22 cellular contexts compared by ENCODE assay signal in genomic region chr10:131567279-131568162, GRCh38.
"Had no signal": no experiment of that assay in that cellular context is flagged by ENCODE, and none has a peak within 500 bp of the region (broad histone marks: within the 10 kb centered on the region; RNA-seq: fewer than 3 reads in every experiment).

No MANE protein-coding gene starts in this region.

- H3K36me3 ChIP-seq: left lung, upper lobe of right lung had no signal

- FAIRE-seq: keratinocyte had no signal

- H3K9me3 ChIP-seq: body of pancreas, testis, upper lobe of right lung had no signal

- DNase-seq: activated CD4-positive, alpha-beta memory T cell treated with anti-CD3 and anti-CD28 coated beads, Interleukin-2, amount 10 ng/mL, durations not matched to agents 7 days and 5 days; activated CD4-positive, alpha-beta T cell treated with anti-CD3 and anti-CD28 coated beads for 48 hours; activated CD4-positive, CD25-positive, alpha-beta regulatory T cell; activated naive CD4-positive, alpha-beta T cell treated with anti-CD3 and anti-CD28 coated beads for 36 hours; activated T-cell treated with anti-CD3 and anti-CD28 coated beads, Interleukin-2, amount 50 U/mL, for 24 hours; body of pancreas; caudate nucleus; endodermal cell; foreskin fibroblast; hypothalamus; left lung; mammary epithelial cell; nephron progenitor cell; nucleus accumbens; retina; stimulated activated CD4-positive, alpha-beta T cell treated with anti-CD3 and anti-CD28 coated beads, Interleukin-2, amount 100 ng/mL, for 48 hours; T1000; testis; upper lobe of right lung had no signal

- H3K27me3 ChIP-seq: body of pancreas, testis had no signal

- H3K4me3 ChIP-seq: body of pancreas, dorsolateral prefrontal cortex, left lung, testis, upper lobe of right lung had no signal

- H3K4me1 Mint-ChIP-seq: activated CD4-positive, alpha-beta memory T cell treated with anti-CD3 and anti-CD28 coated beads, Interleukin-2, amount 10 ng/mL, durations not matched to agents 7 days and 5 days; endodermal cell had no signal

- H3K27ac Mint-ChIP-seq: activated CD4-positive, alpha-beta memory T cell treated with anti-CD3 and anti-CD28 coated beads, Interleukin-2, amount 10 ng/mL, durations not matched to agents 7 days and 5 days; activated naive CD4-positive, alpha-beta T cell treated with anti-CD3 and anti-CD28 coated beads for 36 hours; activated T-cell treated with anti-CD3 and anti-CD28 coated beads, Interleukin-2, amount 50 U/mL, for 24 hours; endodermal cell; nephron progenitor cell had no signal

- H3K27ac ChIP-seq: body of pancreas, dorsolateral prefrontal cortex, epithelial cell of prostate, left lung, testis, upper lobe of right lung had no signal

- H3K4me1 ChIP-seq: body of pancreas, left lung, testis, upper lobe of right lung had no signal

- H3K4me3 Mint-ChIP-seq: activated CD4-positive, alpha-beta memory T cell treated with anti-CD3 and anti-CD28 coated beads, Interleukin-2, amount 10 ng/mL, durations not matched to agents 7 days and 5 days; activated naive CD4-positive, alpha-beta T cell treated with anti-CD3 and anti-CD28 coated beads for 36 hours; activated T-cell treated with anti-CD3 and anti-CD28 coated beads, Interleukin-2, amount 50 U/mL, for 24 hours; endodermal cell; nephron progenitor cell had no signal

- H3K27me3 Mint-ChIP-seq: activated CD4-positive, alpha-beta memory T cell treated with anti-CD3 and anti-CD28 coated beads, Interleukin-2, amount 10 ng/mL, durations not matched to agents 7 days and 5 days had no signal
